Comparison of ENCODE assay signal across 8 cellular contexts in genomic region chr18:13611058-13611615, GRCh38.
DNase-seq lines count a peak whose midpoint lies in the region; ATAC-seq and TF ChIP-seq lines count a peak whose summit lies in the region.

No MANE protein-coding gene starts in this region.

- intact Hi-C loops in esophagus squamous epithelium (cut with DNase I) (no loop called here), Caco-2 (cut with micrococcal nuclease; ENCODE audit: unreplicated experiment) (no loop called here)

- peak overlapping the region; percentile 24 for H3K4me3 Mint-ChIP-seq in neural crest cell
- no peak overlapping the region for H3K4me3 Mint-ChIP-seq in Caco-2 (ENCODE audit: unreplicated experiment)

- H3K27me3 ChIP-seq in HAP-1 (ENCODE audit: low read depth) (peaks cover 33% of the 10 kb centered on the region), esophagus squamous epithelium (peaks cover 0 to 26% (median 0%) of the 10 kb centered on the region in 4 donors), Caco-2 (replicated peaks; ENCODE audit: control insufficient read depth, insufficient read depth, low read length) (no peaks in the 10 kb centered on the region)

- H3K4me1 Mint-ChIP-seq in neural crest cell (peaks cover 15% of the 10 kb centered on the region), Caco-2 (ENCODE audit: low read depth, unreplicated experiment) (no peaks in the 10 kb centered on the region)

- CTCF ChIA-PET in Caco-2 (lab: Charles Lee) = no interaction called here

- ATAC-seq in SK-N-SH treated with all-trans-retinoic acid at 6 μM for 48 hours = peak; percentile 60

- peak overlapping the region; percentile 24 to 77 (median 66) for H3K27ac ChIP-seq in esophagus squamous epithelium

- H3K9me3 Mint-ChIP-seq in neural crest cell (no peaks in the 10 kb centered on the region), Caco-2 (ENCODE audit: unreplicated experiment) (no peaks in the 10 kb centered on the region)

- H3K36me3 ChIP-seq in HAP-1 (replicated peaks) (no peaks in the 10 kb centered on the region), esophagus squamous epithelium (no peaks in the 10 kb centered on the region), Caco-2 (ENCODE audit: control insufficient read depth, insufficient read depth, low read length) (no peaks in the 10 kb centered on the region)

- H3K36me3 Mint-ChIP-seq in neural crest cell (ENCODE audit: low read depth) = no peaks in the 10 kb centered on the region
- H3K36me3 Mint-ChIP-seq in Caco-2 (ENCODE audit: insufficient read depth, unreplicated experiment) = no peaks in the 10 kb centered on the region

- DNase-seq in ELF-1 (ENCODE audit: low read depth, low spot score) (peak; percentile 74), HAP-1 (ENCODE audit: low spot score in 2 of 2) (peak in 1 of 2 experiments; percentile 30), esophagus squamous epithelium (lab: John Stamatoyannopoulos, UW) (no peak), neural crest cell (ENCODE audit: low read depth, low spot score) (no peak), A172 (ENCODE audit: low spot score) (no peak), AML-193 (lab: John Stamatoyannopoulos, UW) (no peak), Caco-2 (no peak)

- H3K27me3 Mint-ChIP-seq in neural crest cell (ENCODE audit: low read depth) = peaks cover 33% of the 10 kb centered on the region
- H3K27me3 Mint-ChIP-seq in Caco-2 (ENCODE audit: insufficient read depth, unreplicated experiment) = peaks cover 10% of the 10 kb centered on the region

- TF ChIP-seq CTCF in esophagus squamous epithelium (IDR thresholded peaks at IDR 0.05) = no peak
- TF ChIP-seq CTCF in neural crest cell (conservative IDR thresholded peaks at IDR 0.05) = no peak
- TF ChIP-seq CTCF in Caco-2 (IDR thresholded peaks at IDR 0.05; ENCODE audit: insufficient read depth in 1 of 2, low read depth in 1 of 2, low read length in 1 of 2, severe bottlenecking in 1 of 2, unreplicated experiment in 1 of 2) = no peak

- no peaks in the 10 kb centered on the region for H3K9me3 ChIP-seq in HAP-1
- no peaks in the 10 kb centered on the region for H3K9me3 ChIP-seq in esophagus squamous epithelium
- no peaks in the 10 kb centered on the region for H3K9me3 ChIP-seq in Caco-2

- no TSS peak for BruUV-seq in Caco-2 (replicated peaks; lab: Mats Ljungman, UMichigan)

- peak overlapping the region; percentile 51 for H3K27ac Mint-ChIP-seq in neural crest cell (ENCODE audit: unreplicated experiment)
- H3K27ac Mint-ChIP-seq in Caco-2 (ENCODE audit: unreplicated experiment) = no peak overlapping the region

- WGBS in esophagus squamous epithelium, 2 donors = 10 to 19% methylated on average over 12 to 14 of the region's 15 CpGs

- no peak for TF ChIP-seq POLR2A in esophagus squamous epithelium (IDR thresholded peaks at IDR 0.05)

- H3K4me3 ChIP-seq in HAP-1 (peak overlapping the region; percentile 12; the same call in 1 of the 2 replicates), esophagus squamous epithelium (peak overlapping the region in 3 of 4 donors; percentile 34 to 62 (median 41)), Caco-2 (ENCODE audit: low read depth, low read length) (no peak overlapping the region)

- no peaks in the 10 kb centered on the region for H3K4me1 ChIP-seq in HAP-1
- peaks cover 20 to 45% (median 21%) of the 10 kb centered on the region in 3 donors for H3K4me1 ChIP-seq in esophagus squamous epithelium
- no peaks in the 10 kb centered on the region for H3K4me1 ChIP-seq in Caco-2

- POLR2A ChIA-PET in Caco-2 (lab: Charles Lee) = no interaction called here

- in situ Hi-C loops in HAP-1 (cut with MboI; ENCODE audit: low sequenced_read_pairs) = no loop called here

TF ChIP-seq in SK-N-SH treated with all-trans-retinoic acid at 6 μM for 48 hours, 23 proteins besides CTCF, POLR2A, EP300 and RAD21:
- TF ChIP-seq POU6F1 (CRISPR knock-in tag; IDR thresholded peaks at IDR 0.05; ENCODE audit: borderline replicate concordance, low read depth) = no peak
- no peak for TF ChIP-seq TOX (CRISPR knock-in tag; IDR thresholded peaks at IDR 0.05; ENCODE audit: borderline replicate concordance)
- no peak for TF ChIP-seq ZNF565 (CRISPR knock-in tag; conservative IDR thresholded peaks at IDR 0.05; ENCODE audit: low read depth)
- no peak for TF ChIP-seq CSRNP3 (CRISPR knock-in tag; IDR thresholded peaks at IDR 0.05)
